Comparison of ENCODE assay signal across 25 cellular contexts in the genomic region with DNA sequence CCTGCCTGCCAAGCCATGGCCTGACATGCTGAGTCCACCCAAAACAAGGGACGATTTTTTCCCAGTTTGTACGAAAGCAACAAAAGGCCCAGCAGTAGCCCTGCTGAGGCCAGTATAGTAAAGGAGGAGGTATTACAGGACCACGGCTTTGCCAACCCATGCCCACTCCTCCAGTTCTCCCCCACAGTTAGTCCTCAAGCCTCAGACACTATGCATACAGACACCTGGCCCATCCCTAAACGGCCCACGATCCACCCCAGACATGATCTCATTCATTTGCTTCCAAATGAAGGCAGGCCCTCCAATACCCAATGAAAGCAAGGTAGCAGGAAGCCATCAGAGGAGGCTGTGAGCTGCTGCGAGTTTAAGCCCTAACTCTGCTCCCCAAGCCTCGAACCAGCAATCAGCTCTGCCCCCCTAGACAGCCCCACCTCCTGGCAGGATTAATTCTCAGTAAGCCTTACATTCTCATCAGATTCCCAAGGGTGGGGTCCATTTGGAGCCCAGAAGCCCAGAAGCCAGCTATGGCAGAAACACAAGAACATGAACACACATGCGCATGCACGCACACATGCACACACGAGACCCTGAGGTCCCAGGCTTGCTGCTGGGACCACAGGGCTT. TPM values are rescaled to one million over a fixed set of nuclear protein-coding genes. Genes with fewer than 3 reads are reported as not detected.
DNase-seq lines count a peak whose midpoint lies in the region; ATAC-seq and TF ChIP-seq lines count a peak whose summit lies in the region.
"Had no signal": no experiment of that assay in that cellular context is flagged by ENCODE, and none has a peak within 500 bp of the region (broad histone marks: within the 10 kb centered on the region; RNA-seq: fewer than 3 reads in every experiment).

No MANE protein-coding gene starts in this region.

- no peak overlapping the region for H4K12ac ChIP-seq in trophoblast cell (ENCODE audit: low read depth, low read length)

- no peak overlapping the region for H2BK5ac ChIP-seq in trophoblast cell (ENCODE audit: low read depth, low read length, poor library complexity)

- CTCF ChIA-PET in activated CD4-positive, alpha-beta T cell treated with anti-CD3 and anti-CD28 coated beads, Interleukin-2, amount 10 ng/mL, durations not matched to agents 7 days and 5 days (lab: Charles Lee), result interaction anchor here (0.6 to 1.4 kb wide), 4 partner anchors 10 to 29 kb away, joined by 3 to 4 read pairs (median 3); no protein-coding TSS in a partner anchor
- CTCF ChIA-PET in WTC11 (lab: Charles Lee) (interaction anchor here (0.6 to 5.7 kb wide), 8 partner anchors 9 to 114 kb away, joined by 3 to 116 read pairs (median 7); no protein-coding TSS in a partner anchor), Caco-2 (lab: Charles Lee) (interaction anchor here (0.6 to 1.4 kb wide), 3 partner anchors 16 to 50 kb away, joined by 3 to 4 read pairs (median 3); no protein-coding TSS in a partner anchor)

- H3K9ac ChIP-seq in iPS-15b (ENCODE audit: low read depth, low read length), result peak overlapping the region; percentile 16
- no peak overlapping the region for H3K9ac ChIP-seq in trophoblast cell (ENCODE audit: low read length)

- peaks cover 2% of the 10 kb centered on the region for H3K36me3 Mint-ChIP-seq in activated CD4-positive, alpha-beta T cell treated with anti-CD3 and anti-CD28 coated beads, Interleukin-2, amount 10 ng/mL, durations not matched to agents 24 days and 14 days (ENCODE audit: low read depth)
- H3K36me3 Mint-ChIP-seq in activated CD4-positive, alpha-beta T cell treated with anti-CD3 and anti-CD28 coated beads, Interleukin-2, amount 10 ng/mL, durations not matched to agents 7 days and 5 days (ENCODE audit: low read depth), result no peaks in the 10 kb centered on the region
- H3K36me3 Mint-ChIP-seq in WTC11, result no peaks in the 10 kb centered on the region
- peaks cover 5% of the 10 kb centered on the region for H3K36me3 Mint-ChIP-seq in stimulated activated memory B cell treated with anti-CD40 and anti-IgM and Interleukin-4, amounts not matched to agents 10 μg/mL and 1 μg/mL and 100 μg/mL, for 72 hours
- no peaks in the 10 kb centered on the region for H3K36me3 Mint-ChIP-seq in Caco-2 (ENCODE audit: insufficient read depth, unreplicated experiment)

- peaks cover 8% of the 10 kb centered on the region for H3K79me1 ChIP-seq in trophoblast cell (ENCODE audit: low read length)

- no peaks in the 10 kb centered on the region for H3K9me3 Mint-ChIP-seq in activated CD4-positive, alpha-beta T cell treated with anti-CD3 and anti-CD28 coated beads, Interleukin-2, amount 10 ng/mL, durations not matched to agents 24 days and 14 days
- H3K9me3 Mint-ChIP-seq in activated CD4-positive, alpha-beta T cell treated with anti-CD3 and anti-CD28 coated beads, Interleukin-2, amount 10 ng/mL, durations not matched to agents 7 days and 5 days, result no peaks in the 10 kb centered on the region
- H3K9me3 Mint-ChIP-seq in WTC11 (no peaks in the 10 kb centered on the region), Caco-2 (ENCODE audit: unreplicated experiment) (no peaks in the 10 kb centered on the region)
- H3K9me3 Mint-ChIP-seq in stimulated activated memory B cell treated with anti-CD40 and anti-IgM and Interleukin-4, amounts not matched to agents 10 μg/mL and 1 μg/mL and 100 μg/mL, for 72 hours, result no peaks in the 10 kb centered on the region
- H3K9me3 Mint-ChIP-seq: activated T-helper 1 cell treated with anti-CD3 and anti-CD28 coated beads, Interleukin-12 subunit alpha, Interleukin-12 subunit beta, Interleukin-2, Interleukin-4 antibody, amounts not matched to agents 30 ng/mL and 10 ng/mL and 1 ng/mL, durations not matched to agents 14 hours and 24 hours and 36 hours had no signal

- H3K36me3 ChIP-seq in iPS-15b (ENCODE audit: control insufficient read depth, insufficient read depth, low read length) (peaks cover 14% of the 10 kb centered on the region), trophoblast cell (ENCODE audit: control insufficient read depth in 1 of 2, insufficient read depth in 2 of 2, low read length in 2 of 2) (peaks cover 0 to 3% of the 10 kb centered on the region in 2 experiments), Caco-2 (ENCODE audit: control insufficient read depth, insufficient read depth, low read length) (no peaks in the 10 kb centered on the region)
- H3K36me3 ChIP-seq: transverse colon had no signal

- no TSS peak for BruUV-seq in Caco-2 (replicated peaks; lab: Mats Ljungman, UMichigan)

- peaks cover 18% of the 10 kb centered on the region for H3K4me1 Mint-ChIP-seq in activated CD4-positive, alpha-beta T cell treated with anti-CD3 and anti-CD28 coated beads, Interleukin-2, amount 10 ng/mL, durations not matched to agents 24 days and 14 days
- H3K4me1 Mint-ChIP-seq in activated CD4-positive, alpha-beta T cell treated with anti-CD3 and anti-CD28 coated beads, Interleukin-2, amount 10 ng/mL, durations not matched to agents 7 days and 5 days, result peaks cover 20% of the 10 kb centered on the region
- H3K4me1 Mint-ChIP-seq in WTC11, result peaks cover 69% of the 10 kb centered on the region
- peaks cover 77% of the 10 kb centered on the region for H3K4me1 Mint-ChIP-seq in stimulated activated memory B cell treated with anti-CD40 and anti-IgM and Interleukin-4, amounts not matched to agents 10 μg/mL and 1 μg/mL and 100 μg/mL, for 72 hours
- peaks cover 7% of the 10 kb centered on the region for H3K4me1 Mint-ChIP-seq in Caco-2 (ENCODE audit: low read depth, unreplicated experiment)

- no peak overlapping the region for H3K23ac ChIP-seq in trophoblast cell (ENCODE audit: low read length)

- H2BK12ac ChIP-seq in trophoblast cell (ENCODE audit: low read length), result no peak overlapping the region

- H3K18ac ChIP-seq in trophoblast cell (ENCODE audit: low read length), result no peak overlapping the region

- no peak overlapping the region for H3K4ac ChIP-seq in trophoblast cell (ENCODE audit: low read depth, low read length)

- H3K4me3 ChIP-seq in iPS-15b (ENCODE audit: low read depth, low read length) (no peak overlapping the region), trophoblast cell (ENCODE audit: low read depth, low read length) (no peak overlapping the region), Caco-2 (ENCODE audit: low read depth, low read length) (no peak overlapping the region)
- H3K4me3 ChIP-seq: adrenal gland, mucosa of descending colon, transverse colon had no signal

- H3K14ac ChIP-seq in trophoblast cell (ENCODE audit: low read length), result no peak overlapping the region

- TF ChIP-seq CTCF in WTC11 (IDR thresholded peaks at IDR 0.05), result no peak
- no peak for TF ChIP-seq CTCF in Caco-2 (IDR thresholded peaks at IDR 0.05; ENCODE audit: insufficient read depth in 1 of 2, low read depth in 1 of 2, low read length in 1 of 2, severe bottlenecking in 1 of 2, unreplicated experiment in 1 of 2)

- no peak overlapping the region for H2AFZ ChIP-seq in trophoblast cell (ENCODE audit: insufficient read depth, low read length, poor library complexity)

- H3K9me3 ChIP-seq in iPS-15b (ENCODE audit: control insufficient read depth, insufficient read depth, low read length) (no peaks in the 10 kb centered on the region), trophoblast cell (ENCODE audit: insufficient read depth, low read depth, low read length) (no peaks in the 10 kb centered on the region), Caco-2 (no peaks in the 10 kb centered on the region)
- H3K9me3 ChIP-seq: adrenal gland, mucosa of descending colon, transverse colon had no signal

- no peak overlapping the region for H4K91ac ChIP-seq in trophoblast cell (ENCODE audit: low read depth, low read length)

- no peak overlapping the region for H3K4me2 ChIP-seq in trophoblast cell (ENCODE audit: low read length)

- no peak overlapping the region for H3K27ac ChIP-seq in trophoblast cell (ENCODE audit: low read depth, low read length)
- H3K27ac ChIP-seq: transverse colon, VCaP had no signal

- H3K27ac Mint-ChIP-seq in activated CD4-positive, alpha-beta T cell treated with anti-CD3 and anti-CD28 coated beads, Interleukin-2, amount 10 ng/mL, durations not matched to agents 24 days and 14 days, result peak overlapping the region; percentile 22
- no peak overlapping the region for H3K27ac Mint-ChIP-seq in activated CD4-positive, alpha-beta T cell treated with anti-CD3 and anti-CD28 coated beads, Interleukin-2, amount 10 ng/mL, durations not matched to agents 7 days and 5 days
- H3K27ac Mint-ChIP-seq in WTC11 (peak overlapping the region; percentile 80), Caco-2 (ENCODE audit: unreplicated experiment) (no peak overlapping the region)
- H3K27ac Mint-ChIP-seq in stimulated activated memory B cell treated with anti-CD40 and anti-IgM and Interleukin-4, amounts not matched to agents 10 μg/mL and 1 μg/mL and 100 μg/mL, for 72 hours, result peak overlapping the region; percentile 5
- H3K27ac Mint-ChIP-seq: activated T-helper 1 cell treated with anti-CD3 and anti-CD28 coated beads, Interleukin-12 subunit alpha, Interleukin-12 subunit beta, Interleukin-2, Interleukin-4 antibody, amounts not matched to agents 30 ng/mL and 10 ng/mL and 1 ng/mL, durations not matched to agents 14 hours and 24 hours and 36 hours had no signal

- no peak overlapping the region for H2AK5ac ChIP-seq in trophoblast cell (ENCODE audit: low read length)

- no CpG with 5 or more reads among the region's 10 CpGs for WGBS in trophoblast cell (ENCODE audit: extremely low coverage, insufficient coverage, insufficient read length)

- H3K27me3 ChIP-seq in iPS-15b (ENCODE audit: control insufficient read depth, insufficient read depth, low read length), result no peaks in the 10 kb centered on the region
- H3K27me3 ChIP-seq in trophoblast cell (ENCODE audit: insufficient read depth, low read length), result no peaks in the 10 kb centered on the region
- H3K27me3 ChIP-seq in Caco-2 (replicated peaks; ENCODE audit: control insufficient read depth, insufficient read depth, low read length), result no peaks in the 10 kb centered on the region
- H3K27me3 ChIP-seq: adrenal gland, transverse colon had no signal

- H2BK120ac ChIP-seq in trophoblast cell (ENCODE audit: insufficient read depth, low read length, poor library complexity), result no peak overlapping the region

- no peak overlapping the region for H4K8ac ChIP-seq in trophoblast cell (ENCODE audit: low read depth, low read length)

- H3K27me3 Mint-ChIP-seq in activated CD4-positive, alpha-beta T cell treated with anti-CD3 and anti-CD28 coated beads, Interleukin-2, amount 10 ng/mL, durations not matched to agents 24 days and 14 days, result peaks cover 2% of the 10 kb centered on the region
- peaks cover 3% of the 10 kb centered on the region for H3K27me3 Mint-ChIP-seq in activated CD4-positive, alpha-beta T cell treated with anti-CD3 and anti-CD28 coated beads, Interleukin-2, amount 10 ng/mL, durations not matched to agents 7 days and 5 days
- H3K27me3 Mint-ChIP-seq in WTC11 (ENCODE audit: low read depth), result no peaks in the 10 kb centered on the region
- H3K27me3 Mint-ChIP-seq in stimulated activated memory B cell treated with anti-CD40 and anti-IgM and Interleukin-4, amounts not matched to agents 10 μg/mL and 1 μg/mL and 100 μg/mL, for 72 hours, result no peaks in the 10 kb centered on the region
- H3K27me3 Mint-ChIP-seq in Caco-2 (ENCODE audit: insufficient read depth, unreplicated experiment), result no peaks in the 10 kb centered on the region

- ATAC-seq in WTC11, result peak; percentile 19
- ATAC-seq in stimulated activated memory B cell treated with anti-CD40 and anti-IgM and Interleukin-4, amounts not matched to agents 10 μg/mL and 1 μg/mL and 100 μg/mL, for 72 hours, result no peak
- no peak for ATAC-seq in GM21381 (IDR thresholded peaks at IDR 0.05; ENCODE audit: unreplicated experiment)
- ATAC-seq: left lobe of liver, mucosa of descending colon, Right ventricle myocardium inferior had no signal

- H3K4me1 ChIP-seq in iPS-15b (ENCODE audit: control insufficient read depth, insufficient read depth, low read length) (peaks cover 24% of the 10 kb centered on the region), trophoblast cell (ENCODE audit: control insufficient read depth in 1 of 2, insufficient read depth in 2 of 2, low read length in 2 of 2) (peaks cover 8 to 16% of the 10 kb centered on the region in 2 experiments), Caco-2 (peaks cover 5% of the 10 kb centered on the region; the same call in 1 of the 2 replicates)

- POLR2A ChIA-PET in activated CD4-positive, alpha-beta T cell treated with anti-CD3 and anti-CD28 coated beads, Interleukin-2, amount 10 ng/mL, durations not matched to agents 7 days and 5 days (lab: Charles Lee), result no interaction called here
- POLR2A ChIA-PET in WTC11 (lab: Charles Lee) (interaction anchor here (0.5 kb wide), 1 partner anchor 34 kb away, joined by 3 read pairs; no protein-coding TSS in a partner anchor), Caco-2 (lab: Charles Lee) (no interaction called here)

- intact Hi-C loops in activated CD4-positive, alpha-beta T cell treated with anti-CD3 and anti-CD28 coated beads, Interleukin-2, amount 10 ng/mL, durations not matched to agents 24 days and 14 days (cut with micrococcal nuclease), result no loop called here
- intact Hi-C loops in Caco-2 (cut with micrococcal nuclease; ENCODE audit: unreplicated experiment), result no loop called here

- H3K4me3 Mint-ChIP-seq in activated CD4-positive, alpha-beta T cell treated with anti-CD3 and anti-CD28 coated beads, Interleukin-2, amount 10 ng/mL, durations not matched to agents 24 days and 14 days, result no peak overlapping the region
- no peak overlapping the region for H3K4me3 Mint-ChIP-seq in activated CD4-positive, alpha-beta T cell treated with anti-CD3 and anti-CD28 coated beads, Interleukin-2, amount 10 ng/mL, durations not matched to agents 7 days and 5 days
- no peak overlapping the region for H3K4me3 Mint-ChIP-seq in WTC11
- H3K4me3 Mint-ChIP-seq in stimulated activated memory B cell treated with anti-CD40 and anti-IgM and Interleukin-4, amounts not matched to agents 10 μg/mL and 1 μg/mL and 100 μg/mL, for 72 hours, result no peak overlapping the region
- H3K4me3 Mint-ChIP-seq in Caco-2 (ENCODE audit: unreplicated experiment), result no peak overlapping the region
- H3K4me3 Mint-ChIP-seq: activated T-helper 1 cell treated with anti-CD3 and anti-CD28 coated beads, Interleukin-12 subunit alpha, Interleukin-12 subunit beta, Interleukin-2, Interleukin-4 antibody, amounts not matched to agents 30 ng/mL and 10 ng/mL and 1 ng/mL, durations not matched to agents 14 hours and 24 hours and 36 hours had no signal

- DNase-seq in activated CD4-positive, alpha-beta T cell treated with anti-CD3 and anti-CD28 coated beads, Interleukin-2, amount 10 ng/mL, durations not matched to agents 24 days and 14 days, result no peak
- no peak for DNase-seq in activated CD4-positive, alpha-beta T cell treated with anti-CD3 and anti-CD28 coated beads, Interleukin-2, amount 10 ng/mL, durations not matched to agents 7 days and 5 days
- DNase-seq in WTC11 (ENCODE audit: low spot score) (no peak), trophoblast cell (no peak), Caco-2 (no peak)
- DNase-seq: 8988T; activated CD8-positive, alpha-beta memory T cell treated with anti-CD3 and anti-CD28 coated beads for 24 hours; adrenal gland; C1 segment of cervical spinal cord; caudate nucleus; DND-41; effector CD4-positive, alpha-beta T cell; mucosa of descending colon; NCI-H446; small intestine; transverse colon had no signal

- H3K79me2 ChIP-seq in trophoblast cell (ENCODE audit: control insufficient read depth, insufficient read depth, low read length, poor library complexity), result peaks cover 7% of the 10 kb centered on the region

RNA-seq across cellular contexts. Expression of gene HDAC5, which starts 4.9 kb away (rescaled TPM):
- total RNA-seq in activated CD4-positive, alpha-beta T cell treated with anti-CD3 and anti-CD28 coated beads, Interleukin-2, amount 10 ng/mL, durations not matched to agents 24 days and 14 days, result 16.1 and 17.7 TPM in 2 replicates
- 10 to 100 TPM; 27.0 to 32.3 TPM for total RNA-seq in activated CD4-positive, alpha-beta T cell treated with anti-CD3 and anti-CD28 coated beads, Interleukin-2, amount 10 ng/mL, durations not matched to agents 7 days and 5 days
- 54.0 to 61.6 TPM (median 59.0 TPM) in 3 replicates for total RNA-seq in WTC11 (2021)
- polyA plus RNA-seq in trophoblast cell (2013), result 53.7 and 54.1 TPM in 2 replicates
- 25.9 and 27.0 TPM in 2 replicates for total RNA-seq in Caco-2 (2022)

RNA-seq across cellular contexts. Expression of gene HROB, which starts 23.2 kb away (rescaled TPM):
- 23.8 and 24.5 TPM in 2 replicates for total RNA-seq in activated CD4-positive, alpha-beta T cell treated with anti-CD3 and anti-CD28 coated beads, Interleukin-2, amount 10 ng/mL, durations not matched to agents 24 days and 14 days
- total RNA-seq in activated CD4-positive, alpha-beta T cell treated with anti-CD3 and anti-CD28 coated beads, Interleukin-2, amount 10 ng/mL, durations not matched to agents 7 days and 5 days, result 10 to 100 TPM; 15.1 to 16.4 TPM
- 22.4 to 23.9 TPM (median 23.7 TPM) in 3 replicates for total RNA-seq in WTC11 (2021)
- 11.6 and 11.7 TPM in 2 replicates for polyA plus RNA-seq in trophoblast cell (2013)
- total RNA-seq in Caco-2 (2022), result 15.2 and 17.0 TPM in 2 replicates

RNA-seq across cellular contexts. Expression of gene G6PC3, which starts 48.0 kb away (rescaled TPM):
- 33.3 and 34.1 TPM in 2 replicates for total RNA-seq in activated CD4-positive, alpha-beta T cell treated with anti-CD3 and anti-CD28 coated beads, Interleukin-2, amount 10 ng/mL, durations not matched to agents 24 days and 14 days
- 10 to 100 TPM; 18.1 to 25.2 TPM for total RNA-seq in activated CD4-positive, alpha-beta T cell treated with anti-CD3 and anti-CD28 coated beads, Interleukin-2, amount 10 ng/mL, durations not matched to agents 7 days and 5 days
- total RNA-seq in WTC11 (2021) (121 to 122 TPM (median 121 TPM) in 3 replicates), Caco-2 (2022) (60.1 and 64.5 TPM in 2 replicates)
- 85.9 and 89.3 TPM in 2 replicates for polyA plus RNA-seq in trophoblast cell (2013)

RNA-seq across cellular contexts. Expression of gene ASB16, which starts 52.0 kb away (rescaled TPM):
- total RNA-seq in activated CD4-positive, alpha-beta T cell treated with anti-CD3 and anti-CD28 coated beads, Interleukin-2, amount 10 ng/mL, durations not matched to agents 24 days and 14 days, result 0.09 and 0.78 TPM in 2 replicates
- total RNA-seq in activated CD4-positive, alpha-beta T cell treated with anti-CD3 and anti-CD28 coated beads, Interleukin-2, amount 10 ng/mL, durations not matched to agents 7 days and 5 days, result under 1 TPM in 1 of 2 experiments, not detected in 1; 0.30 TPM
- total RNA-seq in WTC11 (2021), result 0.11 to 0.23 TPM (median 0.14 TPM) in 3 replicates
- 0.30 and 0.35 TPM in 2 replicates for polyA plus RNA-seq in trophoblast cell (2013)
- total RNA-seq in Caco-2 (2022), result 0.26 TPM in 1 of 2 replicates, not detected in the other
- total RNA-seq: left lobe of liver; osteocyte; T-helper 1 cell treated with Interleukin-12 subunit alpha and Interleukin-12 subunit beta and Interleukin-4 antibody, amounts not matched to agents 30 ng/mL and 1 ng/mL, for 36 hours had no signal

RNA-seq across cellular contexts. Expression of gene LSM12, which starts 52.1 kb away (rescaled TPM):
- 101 and 107 TPM in 2 replicates for total RNA-seq in activated CD4-positive, alpha-beta T cell treated with anti-CD3 and anti-CD28 coated beads, Interleukin-2, amount 10 ng/mL, durations not matched to agents 24 days and 14 days
- total RNA-seq in activated CD4-positive, alpha-beta T cell treated with anti-CD3 and anti-CD28 coated beads, Interleukin-2, amount 10 ng/mL, durations not matched to agents 7 days and 5 days, result 10 to 100 TPM; 59.3 to 64.8 TPM
- total RNA-seq in WTC11 (2021), result 96.8 to 102 TPM (median 98.0 TPM) in 3 replicates
- 86.9 and 92.3 TPM in 2 replicates for polyA plus RNA-seq in trophoblast cell (2013)
- total RNA-seq in Caco-2 (2022), result 83.1 and 85.5 TPM in 2 replicates

Comparison
In these comparisons a context has a peak if more than half of its experiments do, and no peak if none do; other contexts are left out.
1. H3K27ac Mint-ChIP-seq: peak in activated CD4-positive, alpha-beta T cell treated with anti-CD3 and anti-CD28 coated beads, Interleukin-2, amount 10 ng/mL, durations not matched to agents 24 days and 14 days (single experiment), WTC11 (single experiment) and stimulated activated memory B cell treated with anti-CD40 and anti-IgM and Interleukin-4, amounts not matched to agents 10 μg/mL and 1 μg/mL and 100 μg/mL, for 72 hours (single experiment); none in activated CD4-positive, alpha-beta T cell treated with anti-CD3 and anti-CD28 coated beads, Interleukin-2, amount 10 ng/mL, durations not matched to agents 7 days and 5 days (single experiment) and Caco-2 (single experiment).